Comparison of ENCODE assay signal across 9 cellular contexts in the genomic region with DNA sequence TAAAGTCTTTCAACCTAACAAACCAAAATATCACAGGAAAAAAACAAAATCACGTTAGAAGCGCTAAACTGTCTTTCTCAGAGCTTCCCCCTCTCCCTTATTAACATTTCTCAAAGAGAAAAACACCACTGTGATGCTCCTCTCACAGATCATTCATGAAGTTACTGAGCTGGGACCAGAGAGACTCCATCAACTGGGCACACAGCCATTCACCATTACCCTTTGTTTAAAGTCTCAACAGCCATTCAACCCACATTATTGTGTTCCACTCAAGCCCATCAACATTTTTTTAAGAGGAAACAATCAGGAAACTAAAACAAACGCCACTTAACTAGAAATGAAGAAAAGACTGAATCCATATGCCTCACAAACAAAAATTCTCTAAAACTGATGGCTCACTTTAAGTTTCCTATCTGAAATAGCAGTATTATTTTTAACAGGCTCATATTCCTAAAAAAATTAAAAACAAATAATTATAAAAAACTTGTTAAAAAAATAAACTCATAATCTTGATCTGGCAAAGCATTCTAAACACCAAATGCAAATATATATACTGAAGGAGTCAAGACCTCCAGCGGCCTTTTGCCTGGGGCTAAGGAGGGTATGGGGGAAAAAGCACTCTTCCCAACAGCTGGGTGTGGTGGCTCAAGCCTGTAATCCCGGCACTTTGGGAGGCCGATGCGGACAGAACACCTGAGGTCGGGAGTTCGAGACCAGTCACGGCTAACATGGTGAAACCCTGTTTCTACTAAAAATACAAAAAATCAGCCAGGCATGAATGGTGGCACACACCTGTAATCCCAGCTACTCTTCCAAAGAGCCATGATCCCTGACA. TPM values are rescaled to one million over a fixed set of nuclear protein-coding genes. Genes with fewer than 3 reads are reported as not detected.
DNase-seq lines count a peak whose midpoint lies in the region; ATAC-seq and TF ChIP-seq lines count a peak whose summit lies in the region.
"Had no signal": no experiment of that assay in that cellular context is flagged by ENCODE, and none has a peak within 500 bp of the region (broad histone marks: within the 10 kb centered on the region; RNA-seq: fewer than 3 reads in every experiment).

No MANE protein-coding gene starts in this region.

- BruUV-seq in Caco-2 (replicated peaks; lab: Mats Ljungman, UMichigan): no TSS peak

- H3K27me3 ChIP-seq in HUES64 (ENCODE audit: insufficient read depth, low read length): no peaks in the 10 kb centered on the region
- H3K27me3 ChIP-seq in Caco-2 (replicated peaks; ENCODE audit: control insufficient read depth, insufficient read depth, low read length): no peaks in the 10 kb centered on the region

- H3K9ac ChIP-seq in HUES64 (ENCODE audit: low read depth, low read length): 0 out of 2 replicates have a peak overlapping the region, but pooled peaks have one; percentile 10

- 89% methylated on average over 10 of the region's 10 CpGs for WGBS in HUES64

- peaks cover 11% of the 10 kb centered on the region for H3K4me1 Mint-ChIP-seq in Caco-2 (ENCODE audit: low read depth, unreplicated experiment)

- H3K4me3 ChIP-seq in HUES64 (ENCODE audit: low read length) (no peak overlapping the region), Caco-2 (ENCODE audit: low read depth, low read length) (no peak overlapping the region)

- intact Hi-C loops in sciatic nerve (cut with DNase I) (no loop called here), Caco-2 (cut with micrococcal nuclease; ENCODE audit: unreplicated experiment) (no loop called here)

- no peak for TF ChIP-seq CTCF in VCaP (conservative IDR thresholded peaks at IDR 0.05)
- TF ChIP-seq CTCF in Caco-2 (IDR thresholded peaks at IDR 0.05; ENCODE audit: insufficient read depth in 1 of 2, low read depth in 1 of 2, low read length in 1 of 2, severe bottlenecking in 1 of 2, unreplicated experiment in 1 of 2): no peak

- H3K4me1 ChIP-seq in HUES64 (ENCODE audit: insufficient read depth, low read length): peaks cover 20% of the 10 kb centered on the region
- H3K4me1 ChIP-seq in Caco-2: no peaks in the 10 kb centered on the region; the same call in 1 of the 2 replicates

- no peaks in the 10 kb centered on the region for H3K9me3 ChIP-seq in HUES64 (ENCODE audit: insufficient read depth, low read depth, low read length)
- H3K9me3 ChIP-seq in Caco-2: no peaks in the 10 kb centered on the region

- DNase-seq in Ammon's horn (ENCODE audit: low spot score) (peak; percentile 77), kidney glomerular epithelial cell (lab: John Stamatoyannopoulos, UW) (peak; percentile 68), A172 (ENCODE audit: low spot score) (no peak), sciatic nerve (ENCODE audit: low spot score) (no peak), Caco-2 (no peak), hepatic stellate cell (ENCODE audit: low spot score) (no peak)
- DNase-seq: effector CD8-positive, alpha-beta T cell had no signal

- peaks cover 27% of the 10 kb centered on the region for H3K36me3 Mint-ChIP-seq in Caco-2 (ENCODE audit: insufficient read depth, unreplicated experiment)

- POLR2A ChIA-PET in Caco-2 (lab: Charles Lee): no interaction called here

- CTCF ChIA-PET in Caco-2 (lab: Charles Lee): interaction anchor here (1.0 kb wide), 1 partner anchor 12 kb away, joined by 6 read pairs; no protein-coding TSS in a partner anchor

- H3K27ac Mint-ChIP-seq in Caco-2 (ENCODE audit: unreplicated experiment): no peak overlapping the region

- H3K9me3 Mint-ChIP-seq in Caco-2 (ENCODE audit: unreplicated experiment): no peaks in the 10 kb centered on the region

- peaks cover 20% of the 10 kb centered on the region for H3K36me3 ChIP-seq in HUES64 (ENCODE audit: insufficient read depth, low read length)
- no peaks in the 10 kb centered on the region for H3K36me3 ChIP-seq in Caco-2 (ENCODE audit: control insufficient read depth, insufficient read depth, low read length)

- H3K27me3 Mint-ChIP-seq in Caco-2 (ENCODE audit: insufficient read depth, unreplicated experiment): no peaks in the 10 kb centered on the region

- H3K27ac ChIP-seq in HUES64 (ENCODE audit: low read depth, low read length) (0 out of 2 replicates have a peak overlapping the region, but pooled peaks have one; percentile 19), VCaP (peak overlapping the region; percentile 63)

- H3K4me3 Mint-ChIP-seq in Caco-2 (ENCODE audit: unreplicated experiment): no peak overlapping the region

- ATAC-seq in sciatic nerve: no peak

RNA-seq across cellular contexts. Expression of a gene that starts 14.0 kb away (rescaled TPM):
- polyA plus RNA-seq in HUES64 (2013, experiment 1 of 2): 83.2 TPM
- polyA plus RNA-seq in HUES64 (2013, experiment 2 of 2): 73.5 TPM
- 94.7 and 115 TPM in 2 replicates for total RNA-seq in A172 (2014; rRNA removed; shearing (Covaris generic))
- total RNA-seq in sciatic nerve (113 TPM), Caco-2 (2022) (146 and 152 TPM in 2 replicates)

RNA-seq across cellular contexts. Expression of a gene that starts 26.4 kb away (rescaled TPM):
- 42.3 TPM for polyA plus RNA-seq in HUES64 (2013, experiment 1 of 2)
- polyA plus RNA-seq in HUES64 (2013, experiment 2 of 2): 45.5 TPM
- total RNA-seq in A172 (2014; rRNA removed; shearing (Covaris generic)): 225 and 253 TPM in 2 replicates
- total RNA-seq in sciatic nerve (31.3 TPM), Caco-2 (2022) (100 and 108 TPM in 2 replicates)

RNA-seq across cellular contexts. Expression of a gene that starts 39.8 kb away (rescaled TPM):
- 18.0 TPM for polyA plus RNA-seq in HUES64 (2013, experiment 1 of 2)
- 15.2 TPM for polyA plus RNA-seq in HUES64 (2013, experiment 2 of 2)
- 44.7 and 60.4 TPM in 2 replicates for total RNA-seq in A172 (2014; rRNA removed; shearing (Covaris generic))
- total RNA-seq in sciatic nerve (12.5 TPM), Caco-2 (2022) (11.9 and 12.5 TPM in 2 replicates)

RNA-seq across cellular contexts. Expression of a gene that starts 39.9 kb away (rescaled TPM):
- 119 TPM for polyA plus RNA-seq in HUES64 (2013, experiment 1 of 2)
- polyA plus RNA-seq in HUES64 (2013, experiment 2 of 2): 110 TPM
- 152 and 165 TPM in 2 replicates for total RNA-seq in A172 (2014; rRNA removed; shearing (Covaris generic))
- total RNA-seq in sciatic nerve: 46.0 TPM
- total RNA-seq in Caco-2 (2022): 183 and 185 TPM in 2 replicates

RNA-seq across cellular contexts. Expression of a gene that starts 47.5 kb away (rescaled TPM):
- polyA plus RNA-seq in HUES64 (2013, experiment 1 of 2): not detected
- not detected for polyA plus RNA-seq in HUES64 (2013, experiment 2 of 2)
- total RNA-seq in A172 (2014; rRNA removed; shearing (Covaris generic)): not detected in 2 replicates
- 3.0 TPM for total RNA-seq in sciatic nerve
- not detected in 2 replicates for total RNA-seq in Caco-2 (2022)

Comparison
In these comparisons a context has a peak if more than half of its experiments do, and no peak if none do; other contexts are left out.
1. DNase-seq: peak in Ammon's horn (single experiment) and kidney glomerular epithelial cell (single experiment); none in A172 (single experiment), sciatic nerve (single experiment), Caco-2 (0 of 2) and hepatic stellate cell (single experiment).